Comparison of ENCODE assay signal across 22 cellular contexts in genomic region chr18:31666055-31666454, GRCh38. TPM values are rescaled to one million over a fixed set of nuclear protein-coding genes. Genes with fewer than 3 reads are reported as not detected.
A peak's percentile ranks its signal among the peaks of the same experiment; 100 is the strongest.
DNase-seq lines count a peak whose midpoint lies in the region; ATAC-seq, FAIRE-seq and TF ChIP-seq lines count a peak whose summit lies in the region.
"Had no signal": no experiment of that assay in that cellular context is flagged by ENCODE, and none has a peak within 500 bp of the region (broad histone marks: within the 10 kb centered on the region; RNA-seq: fewer than 3 reads in every experiment).

No MANE protein-coding gene starts in this region.

- no peak overlapping the region for H3K4me3 ChIP-seq in MG63
- H3K4me3 ChIP-seq: A549; BLaER1 treated with 17β-estradiol and CSF1 and Interleukin-3, amounts not matched to agents 10 nM and 100 nM; HAP-1 had no signal

- H3K36me3 ChIP-seq in MG63 = no peaks in the 10 kb centered on the region
- H3K36me3 ChIP-seq: BE2C, HAP-1 had no signal

- DNase-seq in D721Med (ENCODE audit: insufficient read length, low spot score) = no peak
- no peak for DNase-seq in GM18507 (ENCODE audit: extremely low spot score, insufficient read length, low read depth)
- DNase-seq in NCI-H69 (lab: John Stamatoyannopoulos, UW) = peak; percentile 32
- no peak for DNase-seq in left colon
- no peak for DNase-seq in MG63
- DNase-seq: 8988T; ACHN; AML-193; BE2C; CD4-positive, alpha-beta T cell; CD8-positive, alpha-beta memory T cell; DMS53; DMS79 treated with DMSO at 0.1 percent for 48 hours; GF-D8; GOT3 had no signal

- no peaks in the 10 kb centered on the region for H3K27me3 ChIP-seq in MG63
- H3K27me3 ChIP-seq: BE2C; BLaER1 treated with 17β-estradiol and CSF1 and Interleukin-3, amounts not matched to agents 10 nM and 100 nM had no signal

- FAIRE-seq in D721Med (lab: Jason Lieb, UNC) (peak; percentile 69), GM18507 (lab: Jason Lieb, UNC) (peak; percentile 24)
- FAIRE-seq: A549, GM12891, H54 had no signal

- peak; percentile 80 for ATAC-seq in left colon
- no peak for ATAC-seq in HG03025 (IDR thresholded peaks at IDR 0.05; ENCODE audit: low FRiP score, unreplicated experiment)
- no peak for ATAC-seq in HG03469 (IDR thresholded peaks at IDR 0.05; ENCODE audit: unreplicated experiment)
- ATAC-seq: A549 had no signal

- intact Hi-C loops in left colon (cut with DNase I, micrococcal nuclease) = no loop called here

- no peak for TF ChIP-seq CTCF in D721Med (IDR thresholded peaks at IDR 0.05; ENCODE audit: insufficient read depth, missing control alignments)

- peaks cover 1% of the 10 kb centered on the region; the same call in 1 of the 2 replicates for H3K9me3 ChIP-seq in MG63
- H3K9me3 ChIP-seq: A549; BE2C; BLaER1 treated with 17β-estradiol and CSF1 and Interleukin-3, amounts not matched to agents 10 nM and 100 nM; HAP-1 had no signal

RNA-seq across cellular contexts. Expression of gene B4GALT6, which starts 18.3 kb away (rescaled TPM):
- total RNA-seq in left colon = 1 to 10 TPM; 5.2 to 6.0 TPM
- total RNA-seq in MG63 (2014; rRNA removed; shearing (Covaris generic); ENCODE audit: low replicate concordance) = 1.7 and 2.0 TPM in 2 replicates
